ENCODE assay signal across 1 cellular context in genomic region chr2:16546128-16546754, GRCh38.
TF ChIP-seq lines count a peak whose summit lies in the region.

No MANE protein-coding gene starts in this region.

TF ChIP-seq in HepG2, 621 proteins besides CTCF, POLR2A, EP300 and RAD21 (continued from another document and continues in another):
- TF ChIP-seq ZHX2 (IDR thresholded peaks at IDR 0.05; ENCODE audit: low read depth) (no peak), ZHX2 (CRISPR knock-in tag; IDR thresholded peaks at IDR 0.05; ENCODE audit: borderline replicate concordance) (0 out of 2 replicates have a peak, but pooled peaks have one; percentile 40), ZNF331 (CRISPR knock-in tag; IDR thresholded peaks at IDR 0.05) (peak; percentile 79), ZNF441 (CRISPR knock-in tag; IDR thresholded peaks at IDR 0.05; ENCODE audit: borderline replicate concordance) (peak; percentile 40; the same call in 1 of the 2 replicates), TARDBP (CRISPR knock-in tag; IDR thresholded peaks at IDR 0.05) (no peak), MLXIP (CRISPR knock-in tag; IDR thresholded peaks at IDR 0.05; ENCODE audit: borderline replicate concordance) (0 out of 2 replicates have a peak, but pooled peaks have one; percentile 50), THRA (CRISPR knock-in tag; IDR thresholded peaks at IDR 0.05; ENCODE audit: borderline replicate concordance) (0 out of 2 replicates have a peak, but pooled peaks have one; percentile 61), SAP130 (CRISPR knock-in tag; IDR thresholded peaks at IDR 0.05; ENCODE audit: low read depth) (0 out of 2 replicates have a peak, but pooled peaks have one; percentile 28), JARID2 (CRISPR knock-in tag; IDR thresholded peaks at IDR 0.05; ENCODE audit: insufficient replicate concordance) (no peak), KLF16 (CRISPR knock-in tag; IDR thresholded peaks at IDR 0.05) (peak in 1 of 2 experiments; percentile 74; a peak in 1 of 4 replicates), PRPF4 (IDR thresholded peaks at IDR 0.05; ENCODE audit: low read depth, low read length, poor library complexity, severe bottlenecking) (no peak), ZBTB10 (CRISPR knock-in tag; IDR thresholded peaks at IDR 0.05; ENCODE audit: borderline replicate concordance) (no peak), XBP1 (CRISPR knock-in tag; IDR thresholded peaks at IDR 0.05) (0 out of 2 replicates have a peak, but pooled peaks have one; percentile 24), ARNTL (CRISPR knock-in tag; IDR thresholded peaks at IDR 0.05) (no peak), SOX5 (CRISPR knock-in tag; IDR thresholded peaks at IDR 0.05; ENCODE audit: borderline replicate concordance) (peak; percentile 17; the same call in 1 of the 2 replicates), MAF1 (CRISPR knock-in tag; IDR thresholded peaks at IDR 0.05; ENCODE audit: borderline replicate concordance) (no peak), ZNF17 (CRISPR knock-in tag; IDR thresholded peaks at IDR 0.05) (no peak), ZNF607 (CRISPR knock-in tag; IDR thresholded peaks at IDR 0.05; ENCODE audit: borderline replicate concordance) (peak; percentile 46; the same call in 1 of the 2 replicates), HDAC2 (CRISPR knock-in tag; IDR thresholded peaks at IDR 0.05) (peak; percentile 75), ZFP37 (CRISPR knock-in tag; IDR thresholded peaks at IDR 0.05; ENCODE audit: borderline replicate concordance) (peak; percentile 78; the same call in 1 of the 2 replicates), FOXK1 (CRISPR knock-in tag; IDR thresholded peaks at IDR 0.05; ENCODE audit: borderline replicate concordance, low read depth) (peak; percentile 46; the same call in 1 of the 2 replicates), ZBTB20 (CRISPR knock-in tag; IDR thresholded peaks at IDR 0.05; ENCODE audit: borderline replicate concordance, low read depth) (peak; percentile 28; the same call in 1 of the 2 replicates), EHMT2 (IDR thresholded peaks at IDR 0.05; ENCODE audit: borderline replicate concordance, low read depth, low read length) (peak; percentile 97), ZBTB7A (CRISPR knock-in tag; IDR thresholded peaks at IDR 0.05) (no peak), ZNF20 (CRISPR knock-in tag; IDR thresholded peaks at IDR 0.05) (no peak), SRSF1 (optimal IDR thresholded peaks at IDR 0.05; ENCODE audit: low read depth, low read length) (no peak), RFXAP (CRISPR knock-in tag; IDR thresholded peaks at IDR 0.05; ENCODE audit: borderline replicate concordance) (no peak), DNMT3B (CRISPR knock-in tag; conservative IDR thresholded peaks at IDR 0.05) (peak; percentile 92; the same call in 1 of the 2 replicates), RARA (CRISPR knock-in tag; IDR thresholded peaks at IDR 0.05) (peak; percentile 57), ZNF792 (CRISPR knock-in tag; IDR thresholded peaks at IDR 0.05) (peak; percentile 79; the same call in 1 of the 2 replicates), MIXL1 (CRISPR knock-in tag; IDR thresholded peaks at IDR 0.05) (peak; percentile 76), PPARG (CRISPR knock-in tag; conservative IDR thresholded peaks at IDR 0.05) (peak; percentile 61; the same call in 1 of the 2 replicates), PBX2 (CRISPR knock-in tag; IDR thresholded peaks at IDR 0.05) (no peak), PRMT3 (CRISPR knock-in tag; IDR thresholded peaks at IDR 0.05; ENCODE audit: borderline replicate concordance, low read depth) (no peak), HNRNPL (IDR thresholded peaks at IDR 0.05; ENCODE audit: low read depth, low read length) (no peak), FOXP4 (CRISPR knock-in tag; IDR thresholded peaks at IDR 0.05) (no peak), MED13 (CRISPR knock-in tag; IDR thresholded peaks at IDR 0.05) (no peak), HOXA5 (CRISPR knock-in tag; IDR thresholded peaks at IDR 0.05) (peak; percentile 60; the same call in 1 of the 2 replicates), ZSCAN12 (CRISPR knock-in tag; IDR thresholded peaks at IDR 0.05) (peak; percentile 78; the same call in 1 of the 2 replicates), DDIT3 (CRISPR knock-in tag; IDR thresholded peaks at IDR 0.05) (no peak), SNAPC5 (CRISPR knock-in tag; IDR thresholded peaks at IDR 0.05; ENCODE audit: borderline replicate concordance) (0 out of 2 replicates have a peak, but pooled peaks have one; percentile 40)
